ENCODE assay signal across 8 cellular contexts in the genomic region with DNA sequence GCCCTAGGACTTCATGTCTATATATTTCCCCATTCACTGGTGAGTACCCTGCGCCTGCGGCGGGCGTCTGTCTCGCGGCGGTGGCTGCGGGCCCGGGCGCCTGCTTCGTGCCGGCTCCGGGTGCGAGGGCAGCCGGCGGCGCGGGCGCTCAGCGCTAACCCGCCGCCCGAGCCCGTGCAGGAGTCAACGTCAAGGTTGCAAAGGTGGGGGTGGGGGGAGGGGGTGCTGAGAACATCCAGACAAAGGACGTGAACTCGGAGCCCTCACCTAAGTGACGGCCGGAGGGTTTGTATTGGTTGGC. TPM values are rescaled to one million over a fixed set of nuclear protein-coding genes. Genes with fewer than 3 reads are reported as not detected.
DNase-seq lines count a peak whose midpoint lies in the region; ATAC-seq and TF ChIP-seq lines count a peak whose summit lies in the region.

No MANE protein-coding gene starts in this region.

- peak overlapping the region; percentile 99 for H3K27ac Mint-ChIP-seq in CD4-positive, alpha-beta T cell
- no peak overlapping the region for H3K27ac Mint-ChIP-seq in WTC11

- peaks cover 28% of the 10 kb centered on the region for H3K79me2 ChIP-seq in parathyroid adenoma

- peak overlapping the region; percentile 85 for H3K9ac ChIP-seq in parathyroid adenoma

- no peak for ATAC-seq in CD4-positive, alpha-beta T cell (ENCODE audit: poor library complexity)
- ATAC-seq in HG02759 (IDR thresholded peaks at IDR 0.05; ENCODE audit: unreplicated experiment) = peak; percentile 21
- no peak for ATAC-seq in WTC11
- ATAC-seq in GM18505 (IDR thresholded peaks at IDR 0.05; ENCODE audit: unreplicated experiment) = no peak
- no peak for ATAC-seq in HG03520 (IDR thresholded peaks at IDR 0.05; ENCODE audit: unreplicated experiment)

- H3K4me1 Mint-ChIP-seq in CD4-positive, alpha-beta T cell (ENCODE audit: low read depth) = peaks cover 72% of the 10 kb centered on the region
- H3K4me1 Mint-ChIP-seq in WTC11 = peaks cover 28% of the 10 kb centered on the region

- in situ Hi-C loops in G401 (cut with HindIII; ENCODE audit: low sequenced_read_pairs) = no loop called here

- peak overlapping the region; percentile 78 for H2AFZ ChIP-seq in parathyroid adenoma

- H3K9me3 ChIP-seq in CD4-positive, alpha-beta T cell (ENCODE audit: control insufficient read depth, low read length) = no peaks in the 10 kb centered on the region
- H3K9me3 ChIP-seq in parathyroid adenoma (ENCODE audit: control insufficient read depth, low read length) = no peaks in the 10 kb centered on the region

- peak in 2 of 10 experiments; percentile 56 to 60 for DNase-seq in CD4-positive, alpha-beta T cell
- DNase-seq in WTC11 (ENCODE audit: low spot score) = no peak
- DNase-seq in fibroblast of mammary gland (ENCODE audit: low read depth) = no peak
- DNase-seq in G401 (ENCODE audit: low spot score) = no peak

- H3K4me2 ChIP-seq in parathyroid adenoma (ENCODE audit: low read length) = peak overlapping the region; percentile 85

- no peak for TF ChIP-seq POLR2A in GM18505 (IDR thresholded peaks at IDR 0.05; ENCODE audit: borderline replicate concordance, extremely low read depth, insufficient read depth, insufficient read length)

- H3K4me1 ChIP-seq in parathyroid adenoma = peaks cover 12% of the 10 kb centered on the region

- CTCF ChIA-PET in CD4-positive, alpha-beta T cell (lab: Charles Lee) = interaction anchor here (0.6 to 9.3 kb wide), 8 partner anchors 8 to 480 kb away, joined by 4 to 46 read pairs (median 9); a partner anchor contains a TSS
- CTCF ChIA-PET in WTC11 (lab: Charles Lee) = interaction anchor here (0.6 to 3.9 kb wide), 7 partner anchors 8 to 820 kb away, joined by 3 to 32 read pairs (median 12); a partner anchor contains a TSS

- no peaks in the 10 kb centered on the region for H3K9me3 Mint-ChIP-seq in CD4-positive, alpha-beta T cell
- no peaks in the 10 kb centered on the region for H3K9me3 Mint-ChIP-seq in WTC11

- peaks cover 59% of the 10 kb centered on the region for H3K36me3 Mint-ChIP-seq in CD4-positive, alpha-beta T cell (ENCODE audit: low read depth)
- peaks cover 13% of the 10 kb centered on the region for H3K36me3 Mint-ChIP-seq in WTC11

- no peaks in the 10 kb centered on the region for H3K27me3 ChIP-seq in CD4-positive, alpha-beta T cell (ENCODE audit: control insufficient read depth, insufficient read depth, low read length)
- H3K27me3 ChIP-seq in parathyroid adenoma (ENCODE audit: control insufficient read depth, insufficient read depth, low read length) = no peaks in the 10 kb centered on the region

- H3K4me3 ChIP-seq in fibroblast of mammary gland (ENCODE audit: control insufficient read depth, low read depth, low read length) = peak overlapping the region; percentile 54
- H3K4me3 ChIP-seq in parathyroid adenoma (ENCODE audit: low read depth, low read length) = peak overlapping the region; percentile 94

- POLR2A ChIA-PET in CD4-positive, alpha-beta T cell (lab: Charles Lee) = interaction anchor here (0.6 to 15.7 kb wide), 29 partner anchors 8 to 1361 kb away, joined by 3 to 373 read pairs (median 5); a partner anchor contains a TSS
- POLR2A ChIA-PET in WTC11 (lab: Charles Lee) = interaction anchor here (0.5 to 1.9 kb wide), 4 partner anchors 20 to 85 kb away, joined by 6 to 10 read pairs (median 7); a partner anchor contains a TSS

- no peaks in the 10 kb centered on the region for H3K36me3 ChIP-seq in parathyroid adenoma (ENCODE audit: control insufficient read depth, insufficient read depth, low read length)

- H3K27me3 Mint-ChIP-seq in CD4-positive, alpha-beta T cell = no peaks in the 10 kb centered on the region
- H3K27me3 Mint-ChIP-seq in WTC11 (ENCODE audit: low read depth) = peaks cover 39% of the 10 kb centered on the region

- H3K27ac ChIP-seq in CD4-positive, alpha-beta T cell (ENCODE audit: low read depth, low read length) = peak overlapping the region; percentile 96
- H3K27ac ChIP-seq in parathyroid adenoma = peak overlapping the region; percentile 94

- H3K4me3 Mint-ChIP-seq in CD4-positive, alpha-beta T cell = peak overlapping the region; percentile 93
- H3K4me3 Mint-ChIP-seq in WTC11 = peak overlapping the region; percentile 75

- intact Hi-C loops in CD4-positive, alpha-beta T cell (cut with DNase I, micrococcal nuclease) = loop anchor here (2.0 to 10.0 kb wide), 9 partner anchors 35 to 243 kb away; a partner anchor contains a TSS

- TF ChIP-seq CTCF in CD4-positive, alpha-beta T cell (IDR thresholded peaks at IDR 0.05) = no peak
- no peak for TF ChIP-seq CTCF in WTC11 (IDR thresholded peaks at IDR 0.05)
- no peak for TF ChIP-seq CTCF in fibroblast of mammary gland (conservative IDR thresholded peaks at IDR 0.05; ENCODE audit: control insufficient read depth, insufficient read depth, low read depth, low read length)
- no peak for TF ChIP-seq CTCF in parathyroid adenoma (IDR thresholded peaks at IDR 0.05)

TF ChIP-seq in WTC11, 78 proteins besides CTCF, POLR2A, EP300 and RAD21:
- TF ChIP-seq, protein P1, sequence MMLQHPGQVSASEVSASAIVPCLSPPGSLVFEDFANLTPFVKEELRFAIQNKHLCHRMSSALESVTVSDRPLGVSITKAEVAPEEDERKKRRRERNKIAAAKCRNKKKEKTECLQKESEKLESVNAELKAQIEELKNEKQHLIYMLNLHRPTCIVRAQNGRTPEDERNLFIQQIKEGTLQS (CRISPR knock-in tag; conservative IDR thresholded peaks at IDR 0.05) = no peak
- TF ChIP-seq TCF7 (CRISPR knock-in tag; IDR thresholded peaks at IDR 0.05; ENCODE audit: low read depth) (0 out of 2 replicates have a peak, but pooled peaks have one; percentile 14), MYBL2 (CRISPR knock-in tag; IDR thresholded peaks at IDR 0.05) (0 out of 2 replicates have a peak, but pooled peaks have one; percentile 8)

RNA-seq across cellular contexts. Expression of a gene that starts 0.3 kb away (rescaled TPM):
- 100 to 1,000 TPM; 131 to 135 TPM for total RNA-seq in CD4-positive, alpha-beta T cell
- total RNA-seq in WTC11 (2021) = 30.8 to 47.3 TPM (median 34.7 TPM) in 3 replicates
- not detected in 2 replicates for total RNA-seq in G401 (2014; rRNA removed; shearing (Covaris generic))

Comparison
In these comparisons a context has a peak if more than half of its experiments do, and no peak if none do; other contexts are left out.
1. RNA of a gene that starts 0.3 kb away (total RNA-seq): 131 to 135 TPM in CD4-positive, alpha-beta T cell and 30.8 to 47.3 TPM in WTC11; not detected in G401; every median in the first group is over 10 times any median in the second.